Comparison of ENCODE assay signal across 14 cellular contexts in the genomic region with DNA sequence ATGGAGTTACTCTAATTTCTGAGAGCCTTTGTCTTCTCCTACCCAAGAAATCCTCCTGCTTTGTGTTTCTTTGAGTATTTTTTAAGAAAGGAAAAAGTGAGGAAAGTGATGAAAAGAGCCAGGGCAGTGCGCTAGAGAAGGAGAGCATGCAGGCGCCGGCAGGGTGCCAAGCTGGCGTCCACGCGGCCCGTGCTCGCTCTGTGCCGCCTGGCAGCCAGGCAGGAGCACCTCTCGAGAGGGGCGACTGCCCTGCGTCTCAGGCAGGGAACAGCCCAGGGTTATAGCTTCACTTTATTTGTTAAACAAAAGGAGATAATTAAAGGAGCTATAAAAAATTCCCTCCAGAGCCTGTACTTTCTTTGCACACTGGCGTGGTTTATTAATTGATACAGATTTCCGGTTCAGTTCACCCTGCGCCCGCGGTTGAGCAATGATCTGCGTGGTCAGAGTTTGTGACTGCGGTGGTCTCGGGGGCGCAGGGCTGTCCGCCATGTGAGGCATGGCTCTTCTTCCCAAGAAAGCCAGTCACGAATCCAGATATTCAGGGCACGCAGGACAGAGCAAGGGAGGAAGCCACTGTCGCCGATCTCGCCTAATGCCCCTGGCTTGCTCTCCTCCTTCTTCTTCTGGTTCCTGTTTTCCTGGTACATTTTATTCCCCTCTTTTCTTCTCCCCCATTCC.
DNase-seq lines count a peak whose midpoint lies in the region; TF ChIP-seq lines count a peak whose summit lies in the region.
"Had no signal": no experiment of that assay in that cellular context is flagged by ENCODE, and none has a peak within 500 bp of the region (broad histone marks: within the 10 kb centered on the region; RNA-seq: fewer than 3 reads in every experiment).

No MANE protein-coding gene starts in this region.

- in situ Hi-C loops in HAP-1 (cut with MboI; ENCODE audit: low sequenced_read_pairs) (no loop called here), GM13977 (cut with MboI; ENCODE audit: low pct_unique_long_range_greater_than_20kb, low sequenced_read_pairs, unreplicated experiment) (no loop called here)

- H3K4me3 ChIP-seq in stomach smooth muscle (ENCODE audit: low read length in 2 of 2) (peak overlapping the region in 1 of 2 donors; percentile 41), HAP-1 (no peak overlapping the region)
- H3K4me3 ChIP-seq: A549, left lung had no signal

- H3K9me3 ChIP-seq in stomach smooth muscle (ENCODE audit: control insufficient read depth in 2 of 2, low read length in 2 of 2) = no peaks in the 10 kb centered on the region
- no peaks in the 10 kb centered on the region for H3K9me3 ChIP-seq in HAP-1
- H3K9me3 ChIP-seq: A549, left lung had no signal

- H3K27me3 ChIP-seq in stomach smooth muscle (ENCODE audit: control insufficient read depth in 1 of 2, insufficient read depth in 2 of 2, low read length in 2 of 2) (no peaks in the 10 kb centered on the region), HAP-1 (ENCODE audit: low read depth) (no peaks in the 10 kb centered on the region)
- H3K27me3 ChIP-seq: foreskin keratinocyte, left lung had no signal

- DNase-seq in NCI-H146 (lab: John Stamatoyannopoulos, UW) = peak; percentile 76
- DNase-seq in NCI-H146 treated with DMSO at 0.1 percent for 48 hours (lab: John Stamatoyannopoulos, UW; ENCODE audit: unreplicated experiment) = no peak
- DNase-seq in NCI-H2227 treated with DMSO at 0.1 percent for 48 hours (lab: John Stamatoyannopoulos, UW) = peak; percentile 30
- peak; percentile 66 for DNase-seq in cerebellum (ENCODE audit: low spot score)
- no peak for DNase-seq in HAP-1 (ENCODE audit: low spot score in 2 of 2)
- DNase-seq in NCI-H187 treated with DMSO at 0.1 percent for 48 hours (lab: John Stamatoyannopoulos, UW) = no peak
- no peak for DNase-seq in GM13977 (ENCODE audit: low spot score)
- DNase-seq: foreskin keratinocyte, GOT3, trophoblast cell had no signal

- H3K36me3 ChIP-seq in stomach smooth muscle (ENCODE audit: control insufficient read depth in 2 of 2, insufficient read depth in 2 of 2, low read length in 2 of 2) (no peaks in the 10 kb centered on the region), HAP-1 (replicated peaks) (no peaks in the 10 kb centered on the region)
- H3K36me3 ChIP-seq: left lung had no signal

- TF ChIP-seq CTCF in GM13977 (IDR thresholded peaks at IDR 0.05; ENCODE audit: extremely low read depth, insufficient read depth, missing control alignments) = no peak

- peak overlapping the region; percentile 80 for H3K27ac ChIP-seq in stomach smooth muscle (ENCODE audit: low read length)
- H3K27ac ChIP-seq: A549, foreskin keratinocyte, left lung, parathyroid adenoma had no signal

- peaks cover 29% of the 10 kb centered on the region for H3K4me1 ChIP-seq in stomach smooth muscle (ENCODE audit: control insufficient read depth, insufficient read depth, low read length)
- no peaks in the 10 kb centered on the region for H3K4me1 ChIP-seq in HAP-1
- H3K4me1 ChIP-seq: A549, foreskin keratinocyte, left lung, parathyroid adenoma had no signal

- H3K9ac ChIP-seq in stomach smooth muscle (ENCODE audit: low read length in 2 of 2) = peak overlapping the region in 1 of 2 donors; percentile 40
- H3K9ac ChIP-seq: parathyroid adenoma had no signal

Comparison
In these comparisons a context has a peak if more than half of its experiments do, and no peak if none do; other contexts are left out.
1. DNase-seq: peak in NCI-H146 (single experiment), NCI-H2227 treated with DMSO at 0.1 percent for 48 hours (single experiment) and cerebellum (single experiment); none in NCI-H146 treated with DMSO at 0.1 percent for 48 hours (single experiment), HAP-1 (0 of 2), NCI-H187 treated with DMSO at 0.1 percent for 48 hours (single experiment) and GM13977 (single experiment).